8 cellular contexts compared by ENCODE assay signal in the genomic region with DNA sequence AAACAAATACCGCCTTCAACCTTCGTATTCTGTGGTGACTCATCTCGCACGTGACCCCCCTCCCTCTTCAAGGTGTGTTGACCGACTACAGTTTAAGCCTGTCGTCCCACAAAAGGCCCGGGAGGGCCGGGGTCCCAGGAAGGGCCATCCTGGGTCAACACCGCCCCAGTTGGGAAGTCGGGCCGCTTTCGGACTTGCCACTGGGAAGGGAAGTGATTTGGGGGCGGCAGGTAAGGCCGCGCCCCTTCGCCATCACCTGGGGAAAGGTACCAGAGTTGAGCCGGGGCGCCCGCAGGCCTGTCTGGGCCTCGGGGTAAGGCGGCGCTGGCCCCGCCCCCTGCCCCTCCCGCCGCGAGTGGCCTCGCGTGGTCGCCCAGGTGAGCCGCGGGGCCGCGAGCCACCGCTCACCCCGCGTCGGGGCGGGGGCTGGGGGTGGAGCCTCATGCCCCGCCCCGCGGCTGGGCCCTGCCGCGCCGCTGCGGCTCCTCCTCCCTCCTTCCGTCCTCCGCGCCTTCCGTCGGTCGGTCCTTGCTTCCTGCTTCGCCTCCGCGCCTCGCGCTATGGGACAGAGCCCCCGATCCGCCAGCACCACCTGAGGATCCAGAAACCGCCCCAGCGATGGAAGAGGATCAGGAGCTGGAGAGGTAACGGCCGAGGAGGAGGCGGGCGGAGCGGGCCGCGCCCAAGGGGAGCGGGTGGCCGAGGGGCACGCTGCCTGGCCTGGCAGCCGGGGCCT. TPM values are rescaled to one million over a fixed set of nuclear protein-coding genes. Genes with fewer than 3 reads are reported as not detected.
DNase-seq lines count a peak whose midpoint lies in the region; ATAC-seq lines count a peak whose summit lies in the region.

A gene with protein sequence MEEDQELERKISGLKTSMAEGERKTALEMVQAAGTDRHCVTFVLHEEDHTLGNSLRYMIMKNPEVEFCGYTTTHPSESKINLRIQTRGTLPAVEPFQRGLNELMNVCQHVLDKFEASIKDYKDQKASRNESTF (plus strand): TSS at position 527 of the 736 bp plus-strand sequence. CDS start 92 bp downstream, at position 619.

- peak; percentile 83 to 90 (median 87) for DNase-seq in CD4-positive, CD25-positive, alpha-beta regulatory T cell
- peak; percentile 86 for DNase-seq in NOMO-1 treated with DMSO at 0.1 percent for 48 hours (lab: John Stamatoyannopoulos, UW; ENCODE audit: unreplicated experiment)
- peak; percentile 63 to 77 for DNase-seq in activated CD8-positive, alpha-beta memory T cell treated with anti-CD3 and anti-CD28 coated beads for 4 hours (ENCODE audit: low read depth in 2 of 2)
- DNase-seq in effector memory CD8-positive, alpha-beta T cell, result peak; percentile 79 to 83 (median 81)
- peak; percentile 80 to 82 for DNase-seq in memory B cell (ENCODE audit: low spot score in 2 of 2)
- peak; percentile 50 for DNase-seq in stimulated activated CD8-positive, alpha-beta memory T cell treated with anti-CD3 and anti-CD28 coated beads, Interleukin-12 subunit alpha, Interleukin-12 subunit beta, amount 100 ng/mL, for 24 hours (ENCODE audit: extremely low read depth)

- peaks cover 27% of the 10 kb centered on the region for H3K36me3 Mint-ChIP-seq in CD4-positive, CD25-positive, alpha-beta regulatory T cell
- peaks cover 34% of the 10 kb centered on the region for H3K36me3 Mint-ChIP-seq in effector memory CD8-positive, alpha-beta T cell (ENCODE audit: insufficient read depth)
- peaks cover 17% of the 10 kb centered on the region for H3K36me3 Mint-ChIP-seq in memory B cell

- peak within 1 kb of the TSS; percentile 97 for H3K27ac ChIP-seq in CD4-positive, CD25-positive, alpha-beta regulatory T cell (ENCODE audit: insufficient read depth, low read length, poor library complexity, severe bottlenecking)

- no peaks in the 10 kb centered on the region for H3K27me3 ChIP-seq in CD4-positive, CD25-positive, alpha-beta regulatory T cell (ENCODE audit: control insufficient read depth, insufficient read depth, low read length)

- H3K4me3 ChIP-seq in CD4-positive, CD25-positive, alpha-beta regulatory T cell (ENCODE audit: low read depth, low read length), result peak within 1 kb of the TSS; percentile 91

- no peaks in the 10 kb centered on the region for H3K9me3 Mint-ChIP-seq in CD4-positive, CD25-positive, alpha-beta regulatory T cell
- H3K9me3 Mint-ChIP-seq in effector memory CD8-positive, alpha-beta T cell, result no peaks in the 10 kb centered on the region
- H3K9me3 Mint-ChIP-seq in memory B cell, result no peaks in the 10 kb centered on the region

- H3K4me1 ChIP-seq in CD4-positive, CD25-positive, alpha-beta regulatory T cell (ENCODE audit: control insufficient read depth, insufficient read depth, low read length, poor library complexity, severe bottlenecking), result peaks cover 52% of the 10 kb centered on the region

- peaks cover 48 to 66% (median 64%) of the 10 kb centered on the region in 4 donors for H3K4me1 Mint-ChIP-seq in CD4-positive, CD25-positive, alpha-beta regulatory T cell
- H3K4me1 Mint-ChIP-seq in effector memory CD8-positive, alpha-beta T cell (ENCODE audit: low read depth in 2 of 2), result peaks cover 38 to 56% of the 10 kb centered on the region in 2 donors
- H3K4me1 Mint-ChIP-seq in memory B cell, result peaks cover 42% of the 10 kb centered on the region

- peaks cover 20% of the 10 kb centered on the region for H3K36me3 ChIP-seq in CD4-positive, CD25-positive, alpha-beta regulatory T cell (ENCODE audit: control insufficient read depth, insufficient read depth, low read length)

- H3K27ac Mint-ChIP-seq in CD4-positive, CD25-positive, alpha-beta regulatory T cell, result peak within 1 kb of the TSS; percentile 95 to 97 (median 96)
- H3K27ac Mint-ChIP-seq in effector memory CD8-positive, alpha-beta T cell, result peak within 1 kb of the TSS; percentile 87 to 93
- H3K27ac Mint-ChIP-seq in memory B cell, result peak within 1 kb of the TSS; percentile 94

- no peaks in the 10 kb centered on the region for H3K9me3 ChIP-seq in CD4-positive, CD25-positive, alpha-beta regulatory T cell (ENCODE audit: control insufficient read depth in 2 of 2, low read length in 2 of 2)

- ATAC-seq in CD4-positive, CD25-positive, alpha-beta regulatory T cell (ENCODE audit: low read depth in 2 of 2), result peak; percentile 66 to 72
- ATAC-seq in GM19395 (IDR thresholded peaks at IDR 0.05; ENCODE audit: unreplicated experiment) (peak; percentile 53), HG03521 (IDR thresholded peaks at IDR 0.05; ENCODE audit: unreplicated experiment) (peak; percentile 60), memory B cell (ENCODE audit: low read depth) (peak; percentile 62)
- peak; percentile 64 for ATAC-seq in effector memory CD8-positive, alpha-beta T cell (replicated peaks)

- H3K4me3 Mint-ChIP-seq in CD4-positive, CD25-positive, alpha-beta regulatory T cell, result peak within 1 kb of the TSS; percentile 92 to 98 (median 96)
- H3K4me3 Mint-ChIP-seq in effector memory CD8-positive, alpha-beta T cell, result peak within 1 kb of the TSS; percentile 81 to 86
- peak within 1 kb of the TSS; percentile 94 for H3K4me3 Mint-ChIP-seq in memory B cell

- H3K27me3 Mint-ChIP-seq in CD4-positive, CD25-positive, alpha-beta regulatory T cell, result no peaks in the 10 kb centered on the region
- H3K27me3 Mint-ChIP-seq in effector memory CD8-positive, alpha-beta T cell, result no peaks in the 10 kb centered on the region
- H3K27me3 Mint-ChIP-seq in memory B cell, result no peaks in the 10 kb centered on the region

RNA-seq across cellular contexts. Expression of the gene that starts here (rescaled TPM):
- total RNA-seq in CD4-positive, CD25-positive, alpha-beta regulatory T cell, result 150 TPM
- polyA plus RNA-seq in CD4-positive, CD25-positive, alpha-beta regulatory T cell, result 100 to 1,000 TPM; 184 to 239 (median 211) TPM

Comparison
In these comparisons a context has a peak if more than half of its experiments do, and no peak if none do; other contexts are left out.
1. Peak in every context shown above with its lines: DNase-seq, ATAC-seq, H3K4me3 ChIP-seq and H3K27ac ChIP-seq.